39 cellular contexts compared by ENCODE assay signal in genomic region chr21:37527716-37528115, GRCh38.
"Had no signal": no experiment of that assay in that cellular context is flagged by ENCODE, and none has a peak within 500 bp of the region (broad histone marks: within the 10 kb centered on the region; RNA-seq: fewer than 3 reads in every experiment).

No MANE protein-coding gene starts in this region.

- ATAC-seq: activated naive CD4-positive, alpha-beta T cell treated with anti-CD3 and anti-CD28 coated beads, Interleukin-2, amount 50 U/mL, for 72 hours; activated naive CD8-positive, alpha-beta T cell treated with anti-CD3 and anti-CD28 coated beads, Interleukin-2, amount 50 U/mL, for 24 hours; activated T-cell treated with anti-CD3 and anti-CD28 coated beads, Interleukin-2, amount 50 U/mL, for 4 hours; activated T-cell treated with anti-CD3 and anti-CD28 coated beads, Interleukin-2, amount 50 U/mL, for 72 hours; activated T-helper 17 cell treated with anti-CD3 and anti-CD28 coated beads, Interleukin-2, amount 50 U/mL, for 72 hours; body of pancreas had no signal

- H3K4me3 ChIP-seq: adrenal gland, ascending aorta, body of pancreas, breast epithelium, cardiac muscle cell had no signal

- H3K4me1 ChIP-seq: adrenal gland, breast epithelium had no signal

- H3K27ac Mint-ChIP-seq: activated naive CD4-positive, alpha-beta T cell treated with anti-CD3 and anti-CD28 coated beads for 36 hours; activated naive CD4-positive, alpha-beta T cell treated with anti-CD3 and anti-CD28 coated beads, Interleukin-2, amount 10 ng/mL, durations not matched to agents 7 days and 5 days; activated naive CD4-positive, alpha-beta T cell treated with anti-CD3 and anti-CD28 coated beads, Interleukin-2, amount 50 U/mL, for 24 hours; activated naive CD8-positive, alpha-beta T cell; activated naive CD8-positive, alpha-beta T cell treated with anti-CD3 and anti-CD28 coated beads for 36 hours; activated naive CD8-positive, alpha-beta T cell treated with anti-CD3 and anti-CD28 coated beads, Interleukin-2, amount 10 ng/mL, durations not matched to agents 7 days and 5 days; activated naive CD8-positive, alpha-beta T cell treated with anti-CD3 and anti-CD28 coated beads, Interleukin-2, amount 50 U/mL, for 24 hours; activated T-cell treated with anti-CD3 and anti-CD28 coated beads, Interleukin-2, amount 50 U/mL, for 24 hours; activated T-cell treated with anti-CD3 and anti-CD28 coated beads, Interleukin-2, amount 50 U/mL, for 72 hours; activated T-helper 1 cell treated with anti-CD3 and anti-CD28 coated beads, Interleukin-12 subunit alpha, Interleukin-12 subunit beta, Interleukin-2, Interleukin-4 antibody, amounts not matched to agents 30 ng/mL and 10 ng/mL and 1 ng/mL, durations not matched to agents 14 hours and 24 hours and 36 hours; activated T-helper 17 cell treated with anti-CD3 and anti-CD28 coated beads, Interleukin-2, amount 50 U/mL, for 72 hours; activated T-helper 2 cell treated with anti-CD3 and anti-CD28 coated beads, Interferon-gamma antibody, Interleukin-2, Interleukin-4, amounts not matched to agents 10 μg/mL and 5 μg/mL and 100 μg/mL, durations not matched to agents 14 hours and 24 hours and 36 hours; brain had no signal

- H3K9me3 Mint-ChIP-seq: activated naive CD4-positive, alpha-beta T cell treated with anti-CD3 and anti-CD28 coated beads for 36 hours; activated naive CD4-positive, alpha-beta T cell treated with anti-CD3 and anti-CD28 coated beads, Interleukin-2, amount 10 ng/mL, durations not matched to agents 7 days and 5 days; activated naive CD4-positive, alpha-beta T cell treated with anti-CD3 and anti-CD28 coated beads, Interleukin-2, amount 50 U/mL, for 24 hours; activated naive CD4-positive, alpha-beta T cell treated with anti-CD3 and anti-CD28 coated beads, Interleukin-2, amount 50 U/mL, for 72 hours; activated naive CD8-positive, alpha-beta T cell treated with anti-CD3 and anti-CD28 coated beads for 36 hours; activated naive CD8-positive, alpha-beta T cell treated with anti-CD3 and anti-CD28 coated beads, Interleukin-2, amount 10 ng/mL, durations not matched to agents 7 days and 5 days; activated naive CD8-positive, alpha-beta T cell treated with anti-CD3 and anti-CD28 coated beads, Interleukin-2, amount 50 U/mL, for 24 hours; activated T-cell treated with anti-CD3 and anti-CD28 coated beads, Interleukin-2, amount 50 U/mL, for 24 hours; activated T-cell treated with anti-CD3 and anti-CD28 coated beads, Interleukin-2, amount 50 U/mL, for 4 hours; activated T-cell treated with anti-CD3 and anti-CD28 coated beads, Interleukin-2, amount 50 U/mL, for 72 hours; activated T-helper 1 cell treated with anti-CD3 and anti-CD28 coated beads, Interleukin-12 subunit alpha, Interleukin-12 subunit beta, Interleukin-2, Interleukin-4 antibody, amounts not matched to agents 30 ng/mL and 10 ng/mL and 1 ng/mL, durations not matched to agents 14 hours and 24 hours and 36 hours; activated T-helper 17 cell treated with anti-CD3 and anti-CD28 coated beads, Interleukin-2, amount 50 U/mL, for 72 hours; activated T-helper 2 cell treated with anti-CD3 and anti-CD28 coated beads, Interferon-gamma antibody, Interleukin-2, Interleukin-4, amounts not matched to agents 10 μg/mL and 5 μg/mL and 100 μg/mL, durations not matched to agents 14 hours and 24 hours and 36 hours; central memory CD8-positive, alpha-beta T cell had no signal

- H3K4me1 Mint-ChIP-seq: activated naive CD4-positive, alpha-beta T cell treated with anti-CD3 and anti-CD28 coated beads, Interleukin-2, amount 10 ng/mL, durations not matched to agents 7 days and 5 days; activated naive CD4-positive, alpha-beta T cell treated with anti-CD3 and anti-CD28 coated beads, Interleukin-2, amount 50 U/mL, for 24 hours; activated naive CD8-positive, alpha-beta T cell treated with anti-CD3 and anti-CD28 coated beads for 36 hours; activated naive CD8-positive, alpha-beta T cell treated with anti-CD3 and anti-CD28 coated beads, Interleukin-2, amount 50 U/mL, for 24 hours; activated T-helper 17 cell treated with anti-CD3 and anti-CD28 coated beads, Interleukin-2, amount 50 U/mL, for 72 hours had no signal

- H3K36me3 Mint-ChIP-seq: activated naive CD4-positive, alpha-beta T cell treated with anti-CD3 and anti-CD28 coated beads, Interleukin-2, amount 10 ng/mL, durations not matched to agents 7 days and 5 days; activated naive CD4-positive, alpha-beta T cell treated with anti-CD3 and anti-CD28 coated beads, Interleukin-2, amount 50 U/mL, for 24 hours; activated naive CD4-positive, alpha-beta T cell treated with anti-CD3 and anti-CD28 coated beads, Interleukin-2, amount 50 U/mL, for 72 hours; activated naive CD8-positive, alpha-beta T cell; activated naive CD8-positive, alpha-beta T cell treated with anti-CD3 and anti-CD28 coated beads for 36 hours; activated naive CD8-positive, alpha-beta T cell treated with anti-CD3 and anti-CD28 coated beads, Interleukin-2, amount 10 ng/mL, durations not matched to agents 7 days and 5 days; brain had no signal

- H3K9me3 ChIP-seq: adrenal gland, ascending aorta, body of pancreas, breast epithelium had no signal

- FAIRE-seq: astrocyte, bronchial epithelial cell had no signal

- H3K27ac ChIP-seq: adrenal gland, ascending aorta, body of pancreas, brain microvascular endothelial cell, breast epithelium, cardiac muscle cell had no signal

- H3K36me3 ChIP-seq: adrenal gland, ascending aorta, brain microvascular endothelial cell, breast epithelium, cardiac muscle cell had no signal

- H3K27me3 ChIP-seq: adrenal gland, ascending aorta, body of pancreas, brain microvascular endothelial cell, breast epithelium, cardiac muscle cell had no signal

- DNase-seq: activated effector memory CD4-positive, alpha-beta T cell treated with anti-CD3 and anti-CD28 coated beads, Interleukin-2, amount 50 U/mL, for 16 hours; activated effector memory CD4-positive, alpha-beta T cell treated with Interleukin-2 at 50 U/mL for 16 hours; activated gamma-delta T cell; activated gamma-delta T cell treated with Interleukin-2 at 50 U/mL for 16 hours; activated naive CD4-positive, alpha-beta T cell; activated naive CD4-positive, alpha-beta T cell treated with anti-CD3 and anti-CD28 coated beads for 36 hours; activated naive CD4-positive, alpha-beta T cell treated with anti-CD3 and anti-CD28 coated beads, Interleukin-2, amount 10 ng/mL, durations not matched to agents 7 days and 5 days; activated naive CD4-positive, alpha-beta T cell treated with anti-CD3 and anti-CD28 coated beads, Interleukin-2, amount 50 U/mL, for 16 hours; activated naive CD4-positive, alpha-beta T cell treated with Interleukin-2 at 50 U/mL for 16 hours; activated naive CD8-positive, alpha-beta T cell treated with anti-CD3 and anti-CD28 coated beads for 36 hours; activated naive CD8-positive, alpha-beta T cell treated with anti-CD3 and anti-CD28 coated beads, Interleukin-2, amount 10 ng/mL, durations not matched to agents 7 days and 5 days; activated naive CD8-positive, alpha-beta T cell treated with anti-CD3 and anti-CD28 coated beads, Interleukin-2, amount 50 U/mL, for 24 hours; activated T-cell treated with anti-CD3 and anti-CD28 coated beads, Interleukin-2, amount 50 U/mL, for 24 hours; activated T-cell treated with anti-CD3 and anti-CD28 coated beads, Interleukin-2, amount 50 U/mL, for 4 hours; activated T-cell treated with anti-CD3 and anti-CD28 coated beads, Interleukin-2, amount 50 U/mL, for 48 hours; activated T-cell treated with anti-CD3 and anti-CD28 coated beads, Interleukin-2, amount 50 U/mL, for 72 hours; adrenal gland; amniotic stem cell; amygdala; anterior cingulate cortex; aorta; body of pancreas; brain microvascular endothelial cell; caudate nucleus; central memory CD4-positive, alpha-beta T cell; cerebellar nuclear complex had no signal

- H3K4me3 Mint-ChIP-seq: activated naive CD4-positive, alpha-beta T cell treated with anti-CD3 and anti-CD28 coated beads for 36 hours; activated naive CD4-positive, alpha-beta T cell treated with anti-CD3 and anti-CD28 coated beads, Interleukin-2, amount 10 ng/mL, durations not matched to agents 7 days and 5 days; activated naive CD4-positive, alpha-beta T cell treated with anti-CD3 and anti-CD28 coated beads, Interleukin-2, amount 50 U/mL, for 24 hours; activated naive CD8-positive, alpha-beta T cell; activated naive CD8-positive, alpha-beta T cell treated with anti-CD3 and anti-CD28 coated beads for 36 hours; activated naive CD8-positive, alpha-beta T cell treated with anti-CD3 and anti-CD28 coated beads, Interleukin-2, amount 10 ng/mL, durations not matched to agents 7 days and 5 days; activated naive CD8-positive, alpha-beta T cell treated with anti-CD3 and anti-CD28 coated beads, Interleukin-2, amount 50 U/mL, for 24 hours; activated T-cell treated with anti-CD3 and anti-CD28 coated beads, Interleukin-2, amount 50 U/mL, for 24 hours; activated T-cell treated with anti-CD3 and anti-CD28 coated beads, Interleukin-2, amount 50 U/mL, for 4 hours; activated T-cell treated with anti-CD3 and anti-CD28 coated beads, Interleukin-2, amount 50 U/mL, for 72 hours; activated T-helper 1 cell treated with anti-CD3 and anti-CD28 coated beads, Interleukin-12 subunit alpha, Interleukin-12 subunit beta, Interleukin-2, Interleukin-4 antibody, amounts not matched to agents 30 ng/mL and 10 ng/mL and 1 ng/mL, durations not matched to agents 14 hours and 24 hours and 36 hours; activated T-helper 17 cell treated with anti-CD3 and anti-CD28 coated beads, Interleukin-2, amount 50 U/mL, for 72 hours; brain; central memory CD8-positive, alpha-beta T cell had no signal
